In the genomic region with DNA sequence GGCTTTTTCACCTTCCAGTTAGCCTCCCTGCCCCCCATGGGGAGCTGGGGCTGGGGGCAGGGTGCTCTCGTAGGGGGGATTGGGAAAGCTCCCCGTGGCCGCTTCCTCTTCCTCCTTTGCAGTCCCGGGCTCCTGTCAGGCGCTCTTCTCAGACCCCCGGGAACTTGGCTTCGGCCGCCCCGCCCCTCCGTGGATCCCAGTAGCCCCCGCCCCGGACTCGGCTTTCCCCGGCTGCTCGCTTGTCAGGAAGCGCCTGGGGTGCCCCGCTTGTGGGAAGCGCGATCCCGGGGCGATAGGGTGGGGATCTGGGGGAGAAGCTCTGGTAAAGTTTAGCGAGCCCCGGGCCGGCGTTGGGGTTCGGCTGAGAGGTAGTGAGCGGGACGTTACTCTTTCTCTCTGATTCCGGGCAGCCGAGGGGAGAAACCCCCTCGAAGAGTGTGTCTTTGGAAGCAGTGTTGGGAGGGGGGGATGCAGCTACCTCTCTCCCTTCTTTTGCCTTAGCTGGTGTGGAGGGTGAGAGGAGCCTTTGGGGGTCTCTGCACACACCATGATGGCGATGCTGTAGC, we compare ENCODE assay signal across 8 cellular contexts. TPM values are rescaled to one million over a fixed set of nuclear protein-coding genes. Genes with fewer than 3 reads are reported as not detected.
DNase-seq lines count a peak whose midpoint lies in the region; ATAC-seq and TF ChIP-seq lines count a peak whose summit lies in the region.

No MANE protein-coding gene starts in this region.

- ATAC-seq in GM21529 (IDR thresholded peaks at IDR 0.05; ENCODE audit: unreplicated experiment): peak; percentile 9
- peak; percentile 65 for ATAC-seq in left colon

- H3K79me2 ChIP-seq in MM.1S (ENCODE audit: low read length): peaks cover 56% of the 10 kb centered on the region

- DNase-seq in COLO668 (lab: John Stamatoyannopoulos, UW; ENCODE audit: unreplicated experiment): peak; percentile 67
- peak; percentile 10 for DNase-seq in MM.1S
- DNase-seq in cerebellum (ENCODE audit: low spot score): peak; percentile 30
- DNase-seq in left colon: peak; percentile 64 to 70
- DNase-seq in stimulated activated CD8-positive, alpha-beta memory T cell treated with anti-CD3 and anti-CD28 coated beads, Interleukin-12 subunit alpha, Interleukin-12 subunit beta, amount 100 ng/mL, for 1 hour (ENCODE audit: low read depth): peak; percentile 9
- no peak for DNase-seq in middle frontal gyrus (ENCODE audit: extremely low spot score, low spot score)

- H3F3A ChIP-seq in MM.1S (ENCODE audit: insufficient read depth, low read length): peaks cover 3% of the 10 kb centered on the region

- TF ChIP-seq CTCF in MM.1S (IDR thresholded peaks at IDR 0.05; ENCODE audit: low read length) (no peak), VCaP (conservative IDR thresholded peaks at IDR 0.05) (no peak)

- no peaks in the 10 kb centered on the region for H3K9me3 ChIP-seq in MM.1S (replicated peaks; ENCODE audit: insufficient read depth, low read length)

- H3K27me3 ChIP-seq in MM.1S (replicated peaks; ENCODE audit: insufficient read depth, low read length): no peaks in the 10 kb centered on the region

- H3K9me2 ChIP-seq in MM.1S (replicated peaks; ENCODE audit: insufficient read depth, low read length): no peaks in the 10 kb centered on the region

- peak overlapping the region; percentile 74 for H3K4me2 ChIP-seq in MM.1S (ENCODE audit: low read depth, low read length)

- peak overlapping the region; percentile 80 for H3K4me3 ChIP-seq in MM.1S (ENCODE audit: low read length)

- peak overlapping the region; percentile 83; the same call in 1 of the 2 replicates for H2AFZ ChIP-seq in MM.1S (ENCODE audit: low read length)

- peak overlapping the region; percentile 79 for H3K9ac ChIP-seq in MM.1S (ENCODE audit: low read length)

- H4K20me1 ChIP-seq in MM.1S (ENCODE audit: insufficient read depth, low read length): 0 out of 2 replicates have a peak, but pooled peaks cover 12% of the 10 kb centered on the region

- H3K36me3 ChIP-seq in MM.1S (replicated peaks; ENCODE audit: insufficient read depth, low read length): no peaks in the 10 kb centered on the region

- peaks cover 13% of the 10 kb centered on the region for H3K4me1 ChIP-seq in MM.1S (ENCODE audit: low read length)

- intact Hi-C loops in left colon (cut with DNase I, micrococcal nuclease): loop anchor here in 1 of 2 donors (10.0 kb wide), 1 partner anchor 190 kb away; no protein-coding TSS in a partner anchor

- H3K27ac ChIP-seq in MM.1S (ENCODE audit: low read length) (peak overlapping the region; percentile 43; the same call in 1 of the 2 replicates), VCaP (peak overlapping the region; percentile 92)

RNA-seq across cellular contexts. Expression of a gene that starts 0.6 kb away (rescaled TPM):
- 56.4 TPM for total RNA-seq in cerebellum
- 10 to 100 TPM; 33.9 to 35.5 TPM for total RNA-seq in left colon
